17 cellular contexts compared by ENCODE assay signal in genomic region chr5:147190236-147190815, GRCh38. TPM values are rescaled to one million over a fixed set of nuclear protein-coding genes. Genes with fewer than 3 reads are reported as not detected.
DNase-seq lines count a peak whose midpoint lies in the region; ATAC-seq and TF ChIP-seq lines count a peak whose summit lies in the region.
"Had no signal": no experiment of that assay in that cellular context is flagged by ENCODE, and none has a peak within 500 bp of the region (broad histone marks: within the 10 kb centered on the region; RNA-seq: fewer than 3 reads in every experiment).

No MANE protein-coding gene starts in this region.

- no peak for TF ChIP-seq CTCF in fibroblast of pulmonary artery (IDR thresholded peaks at IDR 0.05; ENCODE audit: low read length, missing control alignments)

- peak; percentile 15 for DNase-seq in RPMI7951 (ENCODE audit: low read depth)
- peak; percentile 11 for DNase-seq in fibroblast of pulmonary artery (ENCODE audit: low read depth)
- DNase-seq in putamen (ENCODE audit: low spot score) = peak; percentile 36
- DNase-seq in amniotic stem cell (lab: John Stamatoyannopoulos, UW) = no peak
- no peak for DNase-seq in activated CD4-positive, CD25-positive, alpha-beta regulatory T cell (lab: John Stamatoyannopoulos, UW)
- DNase-seq: activated CD4-positive, alpha-beta T cell treated with anti-CD3 and anti-CD28 coated beads, Interleukin-2, amount 10 ng/mL, durations not matched to agents 24 days and 14 days; activated naive CD8-positive, alpha-beta T cell treated with anti-CD3 and anti-CD28 coated beads, Interleukin-2, amount 10 ng/mL, durations not matched to agents 7 days and 5 days; NCI-H1694 treated with DMSO at 0.1 percent for 48 hours; NCI-H748 treated with DMSO at 0.1 percent for 48 hours; stimulated activated naive CD4-positive, alpha-beta T cell; T-helper 1 cell; transverse colon had no signal

- H3K4me3 ChIP-seq in fibroblast of pulmonary artery (replicated peaks; ENCODE audit: low read depth, low read length) = no peak overlapping the region
- H3K4me3 ChIP-seq: transverse colon had no signal

- ATAC-seq in GM18907 (IDR thresholded peaks at IDR 0.05; ENCODE audit: unreplicated experiment) (peak; percentile 52), HG02884 (IDR thresholded peaks at IDR 0.05; ENCODE audit: unreplicated experiment) (no peak), GM21381 (IDR thresholded peaks at IDR 0.05; ENCODE audit: unreplicated experiment) (no peak)
- ATAC-seq: Right ventricle myocardium inferior had no signal

RNA-seq across cellular contexts. Expression of gene STK32A, which starts 44.5 kb away (rescaled TPM):
- total RNA-seq in RPMI7951 (2014; rRNA removed; shearing (Covaris generic)) = 0.84 and 1.8 TPM in 2 replicates
- total RNA-seq: activated CD4-positive, alpha-beta T cell treated with anti-CD3 and anti-CD28 coated beads, Interleukin-2, amount 10 ng/mL, durations not matched to agents 24 days and 14 days; activated naive CD8-positive, alpha-beta T cell treated with anti-CD3 and anti-CD28 coated beads, Interleukin-2, amount 10 ng/mL, durations not matched to agents 7 days and 5 days; activated T-helper 2 cell treated with anti-CD3 and anti-CD28 coated beads, Interferon-gamma antibody, Interleukin-2, Interleukin-4, amounts not matched to agents 10 μg/mL and 5 μg/mL and 100 μg/mL, durations not matched to agents 14 hours and 24 hours and 36 hours had no signal

Comparison
In these comparisons a context has a peak if more than half of its experiments do, and no peak if none do; other contexts are left out.
1. DNase-seq: peak in RPMI7951 (single experiment), fibroblast of pulmonary artery (single experiment) and putamen (single experiment); none in amniotic stem cell (single experiment) and activated CD4-positive, CD25-positive, alpha-beta regulatory T cell (0 of 4).